ENCODE assay signal across 1 cellular context in genomic region chr4:73001885-73002284, GRCh38.
TF ChIP-seq lines count a peak whose summit lies in the region.

No MANE protein-coding gene starts in this region.

TF ChIP-seq in GM23338, 12 proteins besides CTCF, POLR2A, EP300 and RAD21 (continued from another document):
- TF ChIP-seq, protein P1, sequence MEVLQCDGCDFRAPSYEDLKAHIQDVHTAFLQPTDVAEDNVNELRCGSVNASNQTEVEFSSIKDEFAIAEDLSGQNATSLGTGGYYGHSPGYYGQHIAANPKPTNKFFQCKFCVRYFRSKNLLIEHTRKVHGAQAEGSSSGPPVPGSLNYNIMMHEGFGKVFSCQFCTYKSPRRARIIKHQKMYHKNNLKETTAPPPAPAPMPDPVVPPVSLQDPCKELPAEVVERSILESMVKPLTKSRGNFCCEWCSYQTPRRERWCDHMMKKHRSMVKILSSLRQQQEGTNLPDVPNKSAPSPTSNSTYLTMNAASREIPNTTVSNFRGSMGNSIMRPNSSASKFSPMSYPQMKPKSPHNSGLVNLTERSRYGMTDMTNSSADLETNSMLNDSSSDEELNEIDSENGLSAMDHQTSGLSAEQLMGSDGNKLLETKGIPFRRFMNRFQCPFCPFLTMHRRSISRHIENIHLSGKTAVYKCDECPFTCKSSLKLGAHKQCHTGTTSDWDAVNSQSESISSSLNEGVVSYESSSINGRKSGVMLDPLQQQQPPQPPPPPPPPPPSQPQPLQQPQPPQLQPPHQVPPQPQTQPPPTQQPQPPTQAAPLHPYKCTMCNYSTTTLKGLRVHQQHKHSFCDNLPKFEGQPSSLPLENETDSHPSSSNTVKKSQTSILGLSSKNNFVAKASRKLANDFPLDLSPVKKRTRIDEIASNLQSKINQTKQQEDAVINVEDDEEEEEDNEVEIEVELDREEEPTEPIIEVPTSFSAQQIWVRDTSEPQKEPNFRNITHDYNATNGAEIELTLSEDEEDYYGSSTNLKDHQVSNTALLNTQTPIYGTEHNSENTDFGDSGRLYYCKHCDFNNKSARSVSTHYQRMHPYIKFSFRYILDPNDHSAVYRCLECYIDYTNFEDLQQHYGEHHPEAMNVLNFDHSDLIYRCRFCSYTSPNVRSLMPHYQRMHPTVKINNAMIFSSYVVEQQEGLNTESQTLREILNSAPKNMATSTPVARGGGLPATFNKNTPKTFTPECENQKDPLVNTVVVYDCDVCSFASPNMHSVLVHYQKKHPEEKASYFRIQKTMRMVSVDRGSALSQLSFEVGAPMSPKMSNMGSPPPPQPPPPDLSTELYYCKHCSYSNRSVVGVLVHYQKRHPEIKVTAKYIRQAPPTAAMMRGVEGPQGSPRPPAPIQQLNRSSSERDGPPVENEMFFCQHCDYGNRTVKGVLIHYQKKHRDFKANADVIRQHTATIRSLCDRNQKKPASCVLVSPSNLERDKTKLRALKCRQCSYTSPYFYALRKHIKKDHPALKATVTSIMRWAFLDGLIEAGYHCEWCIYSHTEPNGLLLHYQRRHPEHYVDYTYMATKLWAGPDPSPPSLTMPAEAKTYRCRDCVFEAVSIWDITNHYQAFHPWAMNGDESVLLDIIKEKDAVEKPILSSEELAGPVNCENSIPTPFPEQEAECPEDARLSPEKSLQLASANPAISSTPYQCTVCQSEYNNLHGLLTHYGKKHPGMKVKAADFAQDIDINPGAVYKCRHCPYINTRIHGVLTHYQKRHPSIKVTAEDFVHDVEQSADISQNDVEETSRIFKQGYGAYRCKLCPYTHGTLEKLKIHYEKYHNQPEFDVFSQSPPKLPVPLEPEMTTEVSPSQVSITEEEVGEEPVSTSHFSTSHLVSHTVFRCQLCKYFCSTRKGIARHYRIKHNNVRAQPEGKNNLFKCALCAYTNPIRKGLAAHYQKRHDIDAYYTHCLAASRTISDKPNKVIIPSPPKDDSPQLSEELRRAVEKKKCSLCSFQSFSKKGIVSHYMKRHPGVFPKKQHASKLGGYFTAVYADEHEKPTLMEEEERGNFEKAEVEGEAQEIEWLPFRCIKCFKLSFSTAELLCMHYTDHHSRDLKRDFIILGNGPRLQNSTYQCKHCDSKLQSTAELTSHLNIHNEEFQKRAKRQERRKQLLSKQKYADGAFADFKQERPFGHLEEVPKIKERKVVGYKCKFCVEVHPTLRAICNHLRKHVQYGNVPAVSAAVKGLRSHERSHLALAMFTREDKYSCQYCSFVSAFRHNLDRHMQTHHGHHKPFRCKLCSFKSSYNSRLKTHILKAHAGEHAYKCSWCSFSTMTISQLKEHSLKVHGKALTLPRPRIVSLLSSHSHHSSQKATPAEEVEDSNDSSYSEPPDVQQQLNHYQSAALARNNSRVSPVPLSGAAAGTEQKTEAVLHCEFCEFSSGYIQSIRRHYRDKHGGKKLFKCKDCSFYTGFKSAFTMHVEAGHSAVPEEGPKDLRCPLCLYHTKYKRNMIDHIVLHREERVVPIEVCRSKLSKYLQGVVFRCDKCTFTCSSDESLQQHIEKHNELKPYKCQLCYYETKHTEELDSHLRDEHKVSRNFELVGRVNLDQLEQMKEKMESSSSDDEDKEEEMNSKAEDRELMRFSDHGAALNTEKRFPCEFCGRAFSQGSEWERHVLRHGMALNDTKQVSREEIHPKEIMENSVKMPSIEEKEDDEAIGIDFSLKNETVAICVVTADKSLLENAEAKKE (CRISPR knock-in tag; IDR thresholded peaks at IDR 0.05), result no peak
- TF ChIP-seq EZH2 (IDR thresholded peaks at IDR 0.05; ENCODE audit: low read depth, unreplicated experiment), result no peak
- TF ChIP-seq ZNF114 (CRISPR knock-in tag; IDR thresholded peaks at IDR 0.05), result no peak
- no peak for TF ChIP-seq POLR2AphosphoS5 (IDR thresholded peaks at IDR 0.05; ENCODE audit: low read depth)
- TF ChIP-seq NANOG (IDR thresholded peaks at IDR 0.05; ENCODE audit: borderline replicate concordance), result no peak
- TF ChIP-seq, protein P2, sequence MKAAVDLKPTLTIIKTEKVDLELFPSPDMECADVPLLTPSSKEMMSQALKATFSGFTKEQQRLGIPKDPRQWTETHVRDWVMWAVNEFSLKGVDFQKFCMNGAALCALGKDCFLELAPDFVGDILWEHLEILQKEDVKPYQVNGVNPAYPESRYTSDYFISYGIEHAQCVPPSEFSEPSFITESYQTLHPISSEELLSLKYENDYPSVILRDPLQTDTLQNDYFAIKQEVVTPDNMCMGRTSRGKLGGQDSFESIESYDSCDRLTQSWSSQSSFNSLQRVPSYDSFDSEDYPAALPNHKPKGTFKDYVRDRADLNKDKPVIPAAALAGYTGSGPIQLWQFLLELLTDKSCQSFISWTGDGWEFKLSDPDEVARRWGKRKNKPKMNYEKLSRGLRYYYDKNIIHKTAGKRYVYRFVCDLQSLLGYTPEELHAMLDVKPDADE (IDR thresholded peaks at IDR 0.05), result no peak
- TF ChIP-seq STAT1 (IDR thresholded peaks at IDR 0.05; ENCODE audit: unreplicated experiment), result no peak
- TF ChIP-seq ZNF331 (CRISPR knock-in tag; IDR thresholded peaks at IDR 0.05; ENCODE audit: low read depth), result no peak
- TF ChIP-seq, protein P3, sequence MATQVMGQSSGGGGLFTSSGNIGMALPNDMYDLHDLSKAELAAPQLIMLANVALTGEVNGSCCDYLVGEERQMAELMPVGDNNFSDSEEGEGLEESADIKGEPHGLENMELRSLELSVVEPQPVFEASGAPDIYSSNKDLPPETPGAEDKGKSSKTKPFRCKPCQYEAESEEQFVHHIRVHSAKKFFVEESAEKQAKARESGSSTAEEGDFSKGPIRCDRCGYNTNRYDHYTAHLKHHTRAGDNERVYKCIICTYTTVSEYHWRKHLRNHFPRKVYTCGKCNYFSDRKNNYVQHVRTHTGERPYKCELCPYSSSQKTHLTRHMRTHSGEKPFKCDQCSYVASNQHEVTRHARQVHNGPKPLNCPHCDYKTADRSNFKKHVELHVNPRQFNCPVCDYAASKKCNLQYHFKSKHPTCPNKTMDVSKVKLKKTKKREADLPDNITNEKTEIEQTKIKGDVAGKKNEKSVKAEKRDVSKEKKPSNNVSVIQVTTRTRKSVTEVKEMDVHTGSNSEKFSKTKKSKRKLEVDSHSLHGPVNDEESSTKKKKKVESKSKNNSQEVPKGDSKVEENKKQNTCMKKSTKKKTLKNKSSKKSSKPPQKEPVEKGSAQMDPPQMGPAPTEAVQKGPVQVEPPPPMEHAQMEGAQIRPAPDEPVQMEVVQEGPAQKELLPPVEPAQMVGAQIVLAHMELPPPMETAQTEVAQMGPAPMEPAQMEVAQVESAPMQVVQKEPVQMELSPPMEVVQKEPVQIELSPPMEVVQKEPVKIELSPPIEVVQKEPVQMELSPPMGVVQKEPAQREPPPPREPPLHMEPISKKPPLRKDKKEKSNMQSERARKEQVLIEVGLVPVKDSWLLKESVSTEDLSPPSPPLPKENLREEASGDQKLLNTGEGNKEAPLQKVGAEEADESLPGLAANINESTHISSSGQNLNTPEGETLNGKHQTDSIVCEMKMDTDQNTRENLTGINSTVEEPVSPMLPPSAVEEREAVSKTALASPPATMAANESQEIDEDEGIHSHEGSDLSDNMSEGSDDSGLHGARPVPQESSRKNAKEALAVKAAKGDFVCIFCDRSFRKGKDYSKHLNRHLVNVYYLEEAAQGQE (IDR thresholded peaks at IDR 0.05; ENCODE audit: unreplicated experiment), result no peak
TF ChIP-seq in GM23338: peak in this region for 0.
